Comparison of ENCODE assay signal across 8 cellular contexts in genomic region chr5:78984020-78984610, GRCh38. TPM values are rescaled to one million over a fixed set of nuclear protein-coding genes. Genes with fewer than 3 reads are reported as not detected.
DNase-seq lines count a peak whose midpoint lies in the region; ATAC-seq, FAIRE-seq and TF ChIP-seq lines count a peak whose summit lies in the region.

No MANE protein-coding gene starts in this region.

- POLR2A ChIA-PET in K562 (lab: Yijun Ruan, JAX), result interaction anchor here (0.6 to 2.1 kb wide), 11 partner anchors 10 to 615 kb away, joined by 3 to 12 read pairs (median 3); no protein-coding TSS in a partner anchor

- H3K79me2 ChIP-seq in K562 (ENCODE audit: control insufficient read depth, insufficient read depth, low read length), result no peaks in the 10 kb centered on the region; the same call in 2 of the 3 replicates

- H3K27me3 ChIP-seq in K562 (ENCODE audit: control insufficient read depth in 2 of 2, insufficient read depth in 2 of 2, low read length in 2 of 2), result 0 out of 5 replicates have a peak, but pooled peaks cover 0 to 2% of the 10 kb centered on the region in 2 experiments
- H3K27me3 ChIP-seq in tibial artery, result no peaks in the 10 kb centered on the region

- no peak for TF ChIP-seq POLR2A in K562 (conservative IDR thresholded peaks at IDR 0.05)
- TF ChIP-seq POLR2A in lower leg skin (IDR thresholded peaks at IDR 0.05), result no peak

- TF ChIP-seq RAD21 in K562 (CRISPR knock-in tag; conservative IDR thresholded peaks at IDR 0.05 in 1 of 2, IDR thresholded peaks at IDR 0.05 in 1 of 2), result no peak

- no peak for ATAC-seq in K562

- H3K4me1 Mint-ChIP-seq in T-helper 1 cell treated with Interleukin-12 subunit alpha and Interleukin-12 subunit beta and Interleukin-4 antibody, amounts not matched to agents 30 μg/mL and 1 μg/mL, for 36 hours (ENCODE audit: low read depth), result peaks cover 29% of the 10 kb centered on the region

- 16% methylated on average over 19 of the region's 19 CpGs for WGBS in K562 (ENCODE audit: insufficient coverage, low coverage, missing lambda C conversion rate)
- 4% methylated on average over 19 of the region's 19 CpGs for WGBS in lower leg skin, 2 donors

- H3K9me1 ChIP-seq in K562 (ENCODE audit: control insufficient read depth, insufficient read depth, low read length), result no peaks in the 10 kb centered on the region

- H3K9me3 ChIP-seq in K562 (replicated peaks; ENCODE audit: control insufficient read depth, insufficient read depth, low read depth, low read length), result no peaks in the 10 kb centered on the region
- H3K9me3 ChIP-seq in tibial artery, result no peaks in the 10 kb centered on the region

- TF ChIP-seq EP300 in K562 (IDR thresholded peaks at IDR 0.05; ENCODE audit: low read length), result no peak

- H3K36me3 ChIP-seq in K562 (ENCODE audit: control insufficient read depth, insufficient read depth, low read length), result no peaks in the 10 kb centered on the region
- no peaks in the 10 kb centered on the region for H3K36me3 ChIP-seq in tibial artery

- peak overlapping the region; percentile 80; the same call in 2 of the 3 replicates for H3K27ac ChIP-seq in K562 (ENCODE audit: extremely low read depth, low read depth, low read length)
- peak overlapping the region; percentile 83 to 90 for H3K27ac ChIP-seq in tibial artery

- TSS peak; percentile 77 for BruUV-seq in K562 (replicated peaks; lab: Mats Ljungman, UMichigan)

- intact Hi-C loops in K562 (cut with micrococcal nuclease) (no loop called here), lower leg skin (cut with DNase I; ENCODE audit: low total_unique reads) (no loop called here), tibial artery (cut with DNase I; ENCODE audit: low total_unique reads) (no loop called here)

- in situ Hi-C loops in K562 (cut with MboI), result no loop called here
- in situ Hi-C loops in GM13977 (cut with MboI; ENCODE audit: low pct_unique_long_range_greater_than_20kb, low sequenced_read_pairs, unreplicated experiment), result no loop called here

- no peaks in the 10 kb centered on the region for H3K9me3 Mint-ChIP-seq in T-helper 1 cell treated with Interleukin-12 subunit alpha and Interleukin-12 subunit beta and Interleukin-4 antibody, amounts not matched to agents 30 μg/mL and 1 μg/mL, for 36 hours

- H3K27me3 Mint-ChIP-seq in T-helper 1 cell treated with Interleukin-12 subunit alpha and Interleukin-12 subunit beta and Interleukin-4 antibody, amounts not matched to agents 30 μg/mL and 1 μg/mL, for 36 hours (ENCODE audit: low read depth), result peaks cover 12% of the 10 kb centered on the region

- CTCF ChIA-PET in K562 (lab: Yijun Ruan, JAX; ENCODE audit: low intra/inter-chr PET ratio), result no interaction called here

- no peaks in the 10 kb centered on the region for H3K36me3 Mint-ChIP-seq in T-helper 1 cell treated with Interleukin-12 subunit alpha and Interleukin-12 subunit beta and Interleukin-4 antibody, amounts not matched to agents 30 μg/mL and 1 μg/mL, for 36 hours (ENCODE audit: low read depth)

- H4K20me1 ChIP-seq in K562 (replicated peaks; ENCODE audit: control insufficient read depth, insufficient read depth, low read length), result no peaks in the 10 kb centered on the region

- no peak for FAIRE-seq in K562 (lab: Jason Lieb, UNC)

- DNase-seq in T-helper 1 cell (no peak), LHCN-M2 (ENCODE audit: low read depth) (peak; percentile 17), K562 (ENCODE audit: extremely low read depth in 1 of 4, low spot score in 3 of 4) (peak in 1 of 4 experiments; percentile 6), lower leg skin (ENCODE audit: low spot score in 2 of 2) (no peak), tibial artery (no peak), GM13977 (ENCODE audit: low spot score) (no peak), H4 (ENCODE audit: low spot score) (no peak)

- TF ChIP-seq CTCF in K562 (IDR thresholded peaks at IDR 0.05 in 2 of 3, conservative IDR thresholded peaks at IDR 0.05 in 1 of 3; ENCODE audit: insufficient read depth in 2 of 3, low read depth in 1 of 3, low read length in 3 of 3), result no peak; a peak in 1 of 6 replicates
- no peak for TF ChIP-seq CTCF in lower leg skin (IDR thresholded peaks at IDR 0.05)
- no peak for TF ChIP-seq CTCF in tibial artery (IDR thresholded peaks at IDR 0.05)
- no peak for TF ChIP-seq CTCF in GM13977 (IDR thresholded peaks at IDR 0.05; ENCODE audit: extremely low read depth, insufficient read depth, missing control alignments)

- H2AFZ ChIP-seq in K562 (ENCODE audit: low read depth, low read length), result peak overlapping the region; percentile 91

- peak overlapping the region; percentile 68 to 96 for H3K9ac ChIP-seq in K562 (ENCODE audit: insufficient read depth in 1 of 2, low read depth in 2 of 2, low read length in 2 of 2)

- peak overlapping the region; percentile 85 for H3K4me3 Mint-ChIP-seq in T-helper 1 cell treated with Interleukin-12 subunit alpha and Interleukin-12 subunit beta and Interleukin-4 antibody, amounts not matched to agents 30 μg/mL and 1 μg/mL, for 36 hours

- peak overlapping the region; percentile 82 for H3K4me2 ChIP-seq in K562 (ENCODE audit: insufficient read depth, low read length)

- peak overlapping the region; percentile 87 for H3K27ac Mint-ChIP-seq in T-helper 1 cell treated with Interleukin-12 subunit alpha and Interleukin-12 subunit beta and Interleukin-4 antibody, amounts not matched to agents 30 μg/mL and 1 μg/mL, for 36 hours

- H3K4me3 ChIP-seq in K562, result peak overlapping the region; percentile 75
- H3K4me3 ChIP-seq in lower leg skin (ENCODE audit: low read depth, poor library complexity, severe bottlenecking), result peak overlapping the region; percentile 59
- peak overlapping the region; percentile 67 to 73 for H3K4me3 ChIP-seq in tibial artery

- H3K4me1 ChIP-seq in K562 (replicated peaks in 1 of 2; ENCODE audit: control insufficient read depth in 2 of 2, insufficient read depth in 2 of 2, low read length in 2 of 2), result peaks cover 16% of the 10 kb centered on the region in 2 experiments
- H3K4me1 ChIP-seq in tibial artery, result peaks cover 0 to 21% (median 5%) of the 10 kb centered on the region in 4 donors

TF ChIP-seq in K562, 482 proteins besides CTCF, POLR2A, EP300 and RAD21 (continues in another document):
- peak; percentile 16 for TF ChIP-seq CTBP1 (IDR thresholded peaks at IDR 0.05; ENCODE audit: borderline replicate concordance)
- no peak for TF ChIP-seq GTF2F1 (IDR thresholded peaks at IDR 0.05; ENCODE audit: low read depth, low read length)
- TF ChIP-seq TEAD2 (tag; IDR thresholded peaks at IDR 0.05), result 0 out of 2 replicates have a peak, but pooled peaks have one; percentile 10
- TF ChIP-seq AFF1 (IDR thresholded peaks at IDR 0.05; ENCODE audit: low read depth in 1 of 2, partially characterized antibody in 2 of 2), result peak in 1 of 2 experiments; percentile 72
- no peak for TF ChIP-seq TAF7 (tag; IDR thresholded peaks at IDR 0.05)
- no peak for TF ChIP-seq RUNX1 (IDR thresholded peaks at IDR 0.05; ENCODE audit: low read depth)
- no peak for TF ChIP-seq NCOA4 (IDR thresholded peaks at IDR 0.05; ENCODE audit: partially characterized antibody)
- TF ChIP-seq NR4A1 (CRISPR knock-in tag; IDR thresholded peaks at IDR 0.05), result no peak
- no peak for TF ChIP-seq NR4A1 (tag; IDR thresholded peaks at IDR 0.05)

RNA-seq across cellular contexts. Expression of gene ARSB, which starts 1.0 kb away (rescaled TPM):
- total RNA-seq in LHCN-M2 (2014; rRNA removed), result 21.1 and 27.3 TPM in 2 replicates
- 10.6 TPM for polyA plus RNA-seq in LHCN-M2 (2012)
- total RNA-seq in K562 (2011; cell fraction: chromatin; rRNA removed; ENCODE audit: low replicate concordance), result 3.2 and 3.3 TPM in 2 replicates
- 3.7 TPM in 2 replicates for total RNA-seq in K562 (2011; cell fraction: nucleolus; rRNA removed)
- total RNA-seq in K562 (2011; cell fraction: nucleoplasm; rRNA removed), result 4.0 and 6.5 TPM in 2 replicates
- 1.7 and 2.9 TPM in 2 replicates for total RNA-seq in K562 (2014; rRNA removed)
- total RNA-seq in K562 (2014; rRNA removed; fragmentation: Illumina TruSeq; extraction: Trizol), result 3.2 TPM in 2 replicates
- 4.5 and 4.6 TPM in 2 replicates for total RNA-seq in K562 (2015; rRNA removed; fragmentation: Illumina TruSeq; extraction: Trizol)
- 3.2 and 3.3 TPM in 2 replicates for total RNA-seq in K562 (2021)
- 1.7 and 3.1 TPM in 2 replicates for polyA plus RNA-seq in K562 (2011; rRNA removed)
- polyA plus RNA-seq in K562 (2011; cell fraction: cytosol; rRNA removed), result 1.4 and 2.9 TPM in 2 replicates
- 0.58 and 0.88 TPM in 2 replicates for polyA plus RNA-seq in K562 (2011; cell fraction: nucleus; rRNA removed)
- 2.0 and 2.4 TPM in 2 replicates for polyA plus RNA-seq in K562 (2012)
- 1.7 and 2.4 TPM in 2 replicates for polyA plus RNA-seq in K562 (2014; fragmentation: Illumina TruSeq; extraction: Trizol)
- polyA plus RNA-seq in K562 (2014; fragmentation: Nextera tagmentation; extraction: Ambion mirVana), result under 1 TPM; 0.52 to 0.68 TPM
- polyA plus RNA-seq in K562 (2014; rRNA removed), result 1.4 and 2.8 TPM in 2 replicates
- 2.8 and 4.6 TPM in 2 replicates for polyA minus RNA-seq in K562 (2011; rRNA and poly(A)+ RNA removed)
- 2.2 and 4.1 TPM in 2 replicates for polyA minus RNA-seq in K562 (2011; cell fraction: cytosol; rRNA and poly(A)+ RNA removed)
- 1.2 and 1.3 TPM in 2 replicates for polyA minus RNA-seq in K562 (2011; cell fraction: nucleus; rRNA and poly(A)+ RNA removed)
- 1 to 10 TPM; 2.0 to 5.5 (median 2.4) TPM for total RNA-seq in lower leg skin
- 12.2 and 18.5 TPM in 2 replicates for total RNA-seq in H4 (2014; rRNA removed; shearing (Covaris generic))
